In genomic region chr20:52943185-52943841, GRCh38 we compare ENCODE assay signal across 22 cellular contexts. TPM values are rescaled to one million over a fixed set of nuclear protein-coding genes. Genes with fewer than 3 reads are reported as not detected.
DNase-seq lines count a peak whose midpoint lies in the region; ATAC-seq, FAIRE-seq and TF ChIP-seq lines count a peak whose summit lies in the region.
"Had no signal": no experiment of that assay in that cellular context is flagged by ENCODE, and none has a peak within 500 bp of the region (broad histone marks: within the 10 kb centered on the region; RNA-seq: fewer than 3 reads in every experiment).

No MANE protein-coding gene starts in this region.

- ATAC-seq in T-helper 17 cell = no peak
- no peak for ATAC-seq in left colon
- ATAC-seq: activated CD8-positive, alpha-beta T cell treated with anti-CD3 and anti-CD28 coated beads for 36 hours; heart right ventricle; left lobe of liver had no signal

- no peak overlapping the region for H2BK5ac ChIP-seq in trophoblast cell (ENCODE audit: low read depth, low read length, poor library complexity)

- no peaks in the 10 kb centered on the region for H4K20me1 ChIP-seq in fibroblast of lung (ENCODE audit: control insufficient read depth, extremely low read depth, insufficient read depth, low read length)

- TF ChIP-seq CTCF in fibroblast of lung (conservative IDR thresholded peaks at IDR 0.05 in 1 of 2, IDR thresholded peaks at IDR 0.05 in 1 of 2; ENCODE audit: low read depth in 1 of 2, low read length in 2 of 2) (no peak), coronary artery (IDR thresholded peaks at IDR 0.05) (no peak)

- no peaks in the 10 kb centered on the region for H3K4me1 ChIP-seq in fibroblast of lung (ENCODE audit: control insufficient read depth, extremely low read depth, insufficient read depth, low read length)
- H3K4me1 ChIP-seq in trophoblast cell (ENCODE audit: control insufficient read depth in 1 of 2, insufficient read depth in 2 of 2, low read length in 2 of 2) = no peaks in the 10 kb centered on the region
- H3K4me1 ChIP-seq: heart right ventricle, right atrium auricular region had no signal

- H3K9me3 ChIP-seq in fibroblast of lung (ENCODE audit: control insufficient read depth, insufficient read depth, low read depth, low read length) (no peaks in the 10 kb centered on the region), trophoblast cell (ENCODE audit: insufficient read depth, low read depth, low read length) (no peaks in the 10 kb centered on the region), T-helper 17 cell (ENCODE audit: control insufficient read depth, low read length, poor library complexity, severe bottlenecking) (no peaks in the 10 kb centered on the region)
- H3K9me3 ChIP-seq: heart right ventricle, right atrium auricular region had no signal

- H3K4me2 ChIP-seq in fibroblast of lung (ENCODE audit: extremely low read depth, insufficient read depth, low read length) (no peak overlapping the region), trophoblast cell (ENCODE audit: low read length) (no peak overlapping the region)
- H3K4me2 ChIP-seq: PC-9 had no signal

- H4K91ac ChIP-seq in trophoblast cell (ENCODE audit: low read depth, low read length) = no peak overlapping the region

- H3K27me3 ChIP-seq in fibroblast of lung (ENCODE audit: control insufficient read depth, insufficient read depth, low read length) (no peaks in the 10 kb centered on the region), trophoblast cell (ENCODE audit: insufficient read depth, low read length) (no peaks in the 10 kb centered on the region)
- H3K27me3 ChIP-seq: heart right ventricle, right atrium auricular region had no signal

- H3K18ac ChIP-seq in trophoblast cell (ENCODE audit: low read length) = no peak overlapping the region

- WGBS in trophoblast cell (ENCODE audit: extremely low coverage, insufficient coverage, insufficient read length) = no CpG with 5 or more reads among the region's 2 CpGs

- DNase-seq in H4 (ENCODE audit: low spot score) (peak; percentile 40), RCC 7860 (ENCODE audit: low spot score) (peak; percentile 48), fibroblast of lung (ENCODE audit: low read depth in 2 of 2) (peak; percentile 52 to 88), trophoblast cell (peak; percentile 12 to 34), substantia nigra (lab: John Stamatoyannopoulos, UW) (no peak), T-helper 17 cell (no peak), coronary artery (ENCODE audit: low spot score) (no peak), left colon (no peak)
- DNase-seq: activated CD8-positive, alpha-beta T cell treated with anti-CD3 and anti-CD28 coated beads for 36 hours; activated gamma-delta T cell; CD4-positive, CD25-positive, alpha-beta regulatory T cell; effector memory CD4-positive, alpha-beta T cell; GF-D8; H7; heart right ventricle; MM.1S; PC-9 had no signal

- no peaks in the 10 kb centered on the region for H3K4me1 Mint-ChIP-seq in T-helper 17 cell
- H3K4me1 Mint-ChIP-seq: CD4-positive, CD25-positive, alpha-beta regulatory T cell had no signal

- H3K27ac ChIP-seq in fibroblast of lung (ENCODE audit: insufficient read depth, low read length) (no peak overlapping the region), trophoblast cell (ENCODE audit: low read depth, low read length) (no peak overlapping the region), substantia nigra (ENCODE audit: low read depth, low read length, poor library complexity, severe bottlenecking) (no peak overlapping the region), coronary artery (no peak overlapping the region)
- H3K27ac ChIP-seq: PC-9, right atrium auricular region had no signal

- H4K12ac ChIP-seq in trophoblast cell (ENCODE audit: low read depth, low read length) = no peak overlapping the region

- H3K79me1 ChIP-seq in trophoblast cell (ENCODE audit: low read length) = no peaks in the 10 kb centered on the region

- H3K9ac ChIP-seq in fibroblast of lung (ENCODE audit: insufficient read depth, low read length) (no peak overlapping the region), trophoblast cell (ENCODE audit: low read length) (no peak overlapping the region)

- no peak overlapping the region for H3K4me3 Mint-ChIP-seq in T-helper 17 cell
- H3K4me3 Mint-ChIP-seq: activated CD8-positive, alpha-beta T cell treated with anti-CD3 and anti-CD28 coated beads for 36 hours; brain; CD4-positive, CD25-positive, alpha-beta regulatory T cell; nephron; stimulated activated naive CD8-positive, alpha-beta T cell treated with anti-CD3 and anti-CD28 coated beads, Interleukin-15, Interleukin-2, amounts not matched to agents 100 ng/mL and 50 ng/mL, for 24 hours had no signal

- H3K79me2 ChIP-seq in fibroblast of lung (ENCODE audit: control insufficient read depth, insufficient read depth, low read length) (no peaks in the 10 kb centered on the region), trophoblast cell (ENCODE audit: control insufficient read depth, insufficient read depth, low read length, poor library complexity) (no peaks in the 10 kb centered on the region)

- H3K14ac ChIP-seq in trophoblast cell (ENCODE audit: low read length) = no peak overlapping the region

- no peak overlapping the region for H3K4ac ChIP-seq in trophoblast cell (ENCODE audit: low read depth, low read length)

- H3K36me3 ChIP-seq in fibroblast of lung (ENCODE audit: control insufficient read depth, insufficient read depth, low read length) (no peaks in the 10 kb centered on the region), trophoblast cell (ENCODE audit: control insufficient read depth in 1 of 2, insufficient read depth in 2 of 2, low read length in 2 of 2) (no peaks in the 10 kb centered on the region)
- H3K36me3 ChIP-seq: heart right ventricle, right atrium auricular region had no signal

- no peaks in the 10 kb centered on the region for H3K27me3 Mint-ChIP-seq in T-helper 17 cell
- H3K27me3 Mint-ChIP-seq: activated CD8-positive, alpha-beta T cell treated with anti-CD3 and anti-CD28 coated beads for 36 hours; CD4-positive, CD25-positive, alpha-beta regulatory T cell; stimulated activated naive CD8-positive, alpha-beta T cell treated with anti-CD3 and anti-CD28 coated beads, Interleukin-15, Interleukin-2, amounts not matched to agents 100 ng/mL and 50 ng/mL, for 24 hours had no signal

- no peak overlapping the region for H3K27ac Mint-ChIP-seq in T-helper 17 cell
- H3K27ac Mint-ChIP-seq: activated CD8-positive, alpha-beta T cell treated with anti-CD3 and anti-CD28 coated beads for 36 hours; nephron; stimulated activated naive CD8-positive, alpha-beta T cell treated with anti-CD3 and anti-CD28 coated beads, Interleukin-15, Interleukin-2, amounts not matched to agents 100 ng/mL and 50 ng/mL, for 24 hours had no signal

- no peak overlapping the region for H3K23ac ChIP-seq in trophoblast cell (ENCODE audit: low read length)

- H2BK120ac ChIP-seq in trophoblast cell (ENCODE audit: insufficient read depth, low read length, poor library complexity) = no peak overlapping the region

- H3K4me3 ChIP-seq in fibroblast of lung (replicated peaks in 1 of 4; ENCODE audit: control extremely low read depth in 1 of 4, insufficient read depth in 1 of 4, low read depth in 3 of 4, low read length in 4 of 4) (no peak overlapping the region), trophoblast cell (ENCODE audit: low read depth, low read length) (no peak overlapping the region), coronary artery (no peak overlapping the region)
- H3K4me3 ChIP-seq: heart right ventricle, PC-9, right atrium auricular region had no signal

- H4K8ac ChIP-seq in trophoblast cell (ENCODE audit: low read depth, low read length) = no peak overlapping the region

- no peak overlapping the region for H2BK12ac ChIP-seq in trophoblast cell (ENCODE audit: low read length)

- H2AFZ ChIP-seq in fibroblast of lung (ENCODE audit: low read length) (no peak overlapping the region), trophoblast cell (ENCODE audit: insufficient read depth, low read length, poor library complexity) (no peak overlapping the region)
- H2AFZ ChIP-seq: PC-9 had no signal

- H3K36me3 Mint-ChIP-seq in T-helper 17 cell (ENCODE audit: low read depth) = no peaks in the 10 kb centered on the region
- H3K36me3 Mint-ChIP-seq: brain; CD4-positive, CD25-positive, alpha-beta regulatory T cell had no signal

- peak; percentile 72 for FAIRE-seq in RCC 7860 (lab: Jason Lieb, UNC)

- H2AK5ac ChIP-seq in trophoblast cell (ENCODE audit: low read length) = no peak overlapping the region

- intact Hi-C loops in left colon (cut with DNase I, micrococcal nuclease) = no loop called here

RNA-seq across cellular contexts. Expression of gene TSHZ2, which starts 28.8 kb away (rescaled TPM):
- 0.33 and 1.4 TPM in 2 replicates for total RNA-seq in H4 (2014; rRNA removed; shearing (Covaris generic))
- total RNA-seq in fibroblast of lung (2.6 and 5.4 TPM in 2 replicates), T-helper 17 cell (10 to 100 TPM; 29.1 to 30.7 TPM), left colon (1 to 10 TPM; 1.7 to 4.9 TPM)
- 0.15 and 0.59 TPM in 2 replicates for polyA plus RNA-seq in fibroblast of lung
- polyA plus RNA-seq in fibroblast of lung (2012) = 0.21 and 0.88 TPM in 2 replicates
- 1.6 TPM in 1 of 2 replicates, not detected in the other for polyA minus RNA-seq in fibroblast of lung (ENCODE audit: low replicate concordance)
- 0.14 and 0.22 TPM in 2 replicates for polyA plus RNA-seq in trophoblast cell (2013)
- total RNA-seq: PC-9 had no signal

Comparison
In these comparisons a context has a peak if more than half of its experiments do, and no peak if none do; other contexts are left out.
1. DNase-seq: peak in H4 (single experiment), RCC 7860 (single experiment), fibroblast of lung (2 of 2) and trophoblast cell (2 of 2); none in substantia nigra (0 of 49), T-helper 17 cell (0 of 3), coronary artery (single experiment) and left colon (0 of 2).